9 cellular contexts compared by ENCODE assay signal in genomic region chr16:84194470-84195200, GRCh38. TPM values are rescaled to one million over a fixed set of nuclear protein-coding genes. Genes with fewer than 3 reads are reported as not detected.
DNase-seq lines count a peak whose midpoint lies in the region; ATAC-seq and TF ChIP-seq lines count a peak whose summit lies in the region.
"Had no signal": no experiment of that assay in that cellular context is flagged by ENCODE, and none has a peak within 500 bp of the region (broad histone marks: within the 10 kb centered on the region; RNA-seq: fewer than 3 reads in every experiment).

No MANE protein-coding gene starts in this region.

- H3K9me3 ChIP-seq in transverse colon, result no peaks in the 10 kb centered on the region

- 74 to 100% methylated on average over 3 to 33 of the region's 34 CpGs for WGBS in transverse colon (ENCODE audit: low coverage in 1 of 2), 2 donors

- TF ChIP-seq EP300 in transverse colon (IDR thresholded peaks at IDR 0.05; ENCODE audit: low read depth), result no peak

- no peak overlapping the region for H3K4me3 ChIP-seq in transverse colon

- no peaks in the 10 kb centered on the region for H3K27me3 ChIP-seq in transverse colon

- in situ Hi-C loops in transverse colon (cut with MboI; ENCODE audit: low pct_ligation_motif_present in 1 of 4, low pct_unique_long_range_greater_than_20kb in 1 of 4, low sequenced_read_pairs in 3 of 4), result loop anchor here in 2 of 4 donors (25.0 kb wide), 2 partner anchors 232 to 382 kb away; partner anchors contain the start of genes HSBP1 (in 1 of the 2), NECAB2 (in 1 of the 2) and OSGIN1 (in 1 of the 2)

- no peak for TF ChIP-seq POLR2A in transverse colon (IDR thresholded peaks at IDR 0.05)

- intact Hi-C loops in transverse colon (cut with DNase I; ENCODE audit: low total_unique reads), result no loop called here

- DNase-seq in activated T-cell treated with anti-CD3 and anti-CD28 coated beads for 4 hours, result peak; percentile 13
- no peak for DNase-seq in activated T-cell treated with anti-CD3 and anti-CD28 coated beads, Interleukin-2, amount 50 U/mL, for 1 hour
- peak; percentile 89 for DNase-seq in NCI-H146 (lab: John Stamatoyannopoulos, UW)
- DNase-seq in activated naive CD4-positive, alpha-beta T cell treated with anti-CD3 and anti-CD28 coated beads, Interleukin-2, amount 10 ng/mL, durations not matched to agents 7 days and 5 days, result peak; percentile 80
- DNase-seq in stimulated activated naive B cell treated with anti-CD40 and anti-IgM and Interleukin-4, amounts not matched to agents 10 μg/mL and 1 μg/mL and 100 μg/mL, for 72 hours, result peak; percentile 54
- no peak for DNase-seq in NCI-H82 (lab: John Stamatoyannopoulos, UW)
- no peak for DNase-seq in transverse colon

- no peak for TF ChIP-seq CTCF in transverse colon (IDR thresholded peaks at IDR 0.05)

- H3K27me3 Mint-ChIP-seq in activated naive CD4-positive, alpha-beta T cell treated with anti-CD3 and anti-CD28 coated beads, Interleukin-2, amount 10 ng/mL, durations not matched to agents 7 days and 5 days, result peaks cover 4% of the 10 kb centered on the region
- peaks cover 0 to 10% of the 10 kb centered on the region in 2 donors for H3K27me3 Mint-ChIP-seq in stimulated activated naive B cell treated with anti-CD40 and anti-IgM and Interleukin-4, amounts not matched to agents 10 μg/mL and 1 μg/mL and 100 μg/mL, for 72 hours

- H3K9me3 Mint-ChIP-seq in activated naive CD4-positive, alpha-beta T cell treated with anti-CD3 and anti-CD28 coated beads, Interleukin-2, amount 10 ng/mL, durations not matched to agents 7 days and 5 days, result no peaks in the 10 kb centered on the region
- no peaks in the 10 kb centered on the region for H3K9me3 Mint-ChIP-seq in stimulated activated naive B cell treated with anti-CD40 and anti-IgM and Interleukin-4, amounts not matched to agents 10 μg/mL and 1 μg/mL and 100 μg/mL, for 72 hours

- ATAC-seq in stimulated activated naive B cell treated with anti-CD40 and anti-IgM and Interleukin-4, amounts not matched to agents 10 μg/mL and 1 μg/mL and 100 μg/mL, for 72 hours (replicated peaks), result peak; percentile 87 to 89
- no peak for ATAC-seq in HG03571 (IDR thresholded peaks at IDR 0.05; ENCODE audit: unreplicated experiment)

- peak overlapping the region; percentile 85 for H3K27ac Mint-ChIP-seq in activated naive CD4-positive, alpha-beta T cell treated with anti-CD3 and anti-CD28 coated beads, Interleukin-2, amount 10 ng/mL, durations not matched to agents 7 days and 5 days
- peak overlapping the region; percentile 69 for H3K27ac Mint-ChIP-seq in stimulated activated naive B cell treated with anti-CD40 and anti-IgM and Interleukin-4, amounts not matched to agents 10 μg/mL and 1 μg/mL and 100 μg/mL, for 72 hours

- H3K36me3 Mint-ChIP-seq in activated naive CD4-positive, alpha-beta T cell treated with anti-CD3 and anti-CD28 coated beads, Interleukin-2, amount 10 ng/mL, durations not matched to agents 7 days and 5 days, result no peaks in the 10 kb centered on the region
- H3K36me3 Mint-ChIP-seq in stimulated activated naive B cell treated with anti-CD40 and anti-IgM and Interleukin-4, amounts not matched to agents 10 μg/mL and 1 μg/mL and 100 μg/mL, for 72 hours, result no peaks in the 10 kb centered on the region

- no peak overlapping the region for H3K27ac ChIP-seq in transverse colon

- H3K36me3 ChIP-seq in transverse colon, result no peaks in the 10 kb centered on the region

- H3K4me1 ChIP-seq in transverse colon, result no peaks in the 10 kb centered on the region

- CTCF ChIA-PET in activated naive CD4-positive, alpha-beta T cell treated with anti-CD3 and anti-CD28 coated beads, Interleukin-2, amount 10 ng/mL, durations not matched to agents 7 days and 5 days (lab: Charles Lee), result no interaction called here

- peaks cover 22% of the 10 kb centered on the region for H3K4me1 Mint-ChIP-seq in activated naive CD4-positive, alpha-beta T cell treated with anti-CD3 and anti-CD28 coated beads, Interleukin-2, amount 10 ng/mL, durations not matched to agents 7 days and 5 days
- H3K4me1 Mint-ChIP-seq in stimulated activated naive B cell treated with anti-CD40 and anti-IgM and Interleukin-4, amounts not matched to agents 10 μg/mL and 1 μg/mL and 100 μg/mL, for 72 hours, result peaks cover 9 to 18% of the 10 kb centered on the region in 2 donors

- peak overlapping the region; percentile 24 for H3K4me3 Mint-ChIP-seq in activated naive CD4-positive, alpha-beta T cell treated with anti-CD3 and anti-CD28 coated beads, Interleukin-2, amount 10 ng/mL, durations not matched to agents 7 days and 5 days
- peak overlapping the region; percentile 54 to 81 for H3K4me3 Mint-ChIP-seq in stimulated activated naive B cell treated with anti-CD40 and anti-IgM and Interleukin-4, amounts not matched to agents 10 μg/mL and 1 μg/mL and 100 μg/mL, for 72 hours

RNA-seq across cellular contexts. Expression of gene ADAD2, which starts 3.7 kb away (rescaled TPM):
- total RNA-seq in transverse colon, result 1 to 10 TPM in 1 of 4 donors, not detected in 3; 7.4 TPM
- total RNA-seq: myocyte had no signal

RNA-seq across cellular contexts. Expression of gene TAF1C, which starts 7.8 kb away (rescaled TPM):
- 100 to 1,000 TPM in 1 of 4 donors, 10 to 100 TPM in 3; 33.3 to 297 (median 54.1) TPM for total RNA-seq in transverse colon

RNA-seq across cellular contexts. Expression of gene KCNG4, which starts 45.2 kb away (rescaled TPM):
- total RNA-seq in transverse colon, result not detected

RNA-seq across cellular contexts. Expression of gene DNAAF1, which starts 49.5 kb away (rescaled TPM):
- total RNA-seq in transverse colon, result not detected
- total RNA-seq: myocyte had no signal

RNA-seq across cellular contexts. Expression of gene HSDL1, which starts 49.7 kb away (rescaled TPM):
- total RNA-seq in transverse colon, result 10 to 100 TPM in 2 of 4 donors, 1 to 10 TPM in 2; 1.2 to 16.2 (median 8.7) TPM

Comparison
In these comparisons a context has a peak if more than half of its experiments do, and no peak if none do; other contexts are left out.
1. DNase-seq: peak in activated T-cell treated with anti-CD3 and anti-CD28 coated beads for 4 hours (single experiment), NCI-H146 (single experiment), activated naive CD4-positive, alpha-beta T cell treated with anti-CD3 and anti-CD28 coated beads, Interleukin-2, amount 10 ng/mL, durations not matched to agents 7 days and 5 days (single experiment) and stimulated activated naive B cell treated with anti-CD40 and anti-IgM and Interleukin-4, amounts not matched to agents 10 μg/mL and 1 μg/mL and 100 μg/mL, for 72 hours (single experiment); none in activated T-cell treated with anti-CD3 and anti-CD28 coated beads, Interleukin-2, amount 50 U/mL, for 1 hour (single experiment), NCI-H82 (single experiment) and transverse colon (single experiment).